1 cellular context compared by ENCODE assay signal in the genomic region with DNA sequence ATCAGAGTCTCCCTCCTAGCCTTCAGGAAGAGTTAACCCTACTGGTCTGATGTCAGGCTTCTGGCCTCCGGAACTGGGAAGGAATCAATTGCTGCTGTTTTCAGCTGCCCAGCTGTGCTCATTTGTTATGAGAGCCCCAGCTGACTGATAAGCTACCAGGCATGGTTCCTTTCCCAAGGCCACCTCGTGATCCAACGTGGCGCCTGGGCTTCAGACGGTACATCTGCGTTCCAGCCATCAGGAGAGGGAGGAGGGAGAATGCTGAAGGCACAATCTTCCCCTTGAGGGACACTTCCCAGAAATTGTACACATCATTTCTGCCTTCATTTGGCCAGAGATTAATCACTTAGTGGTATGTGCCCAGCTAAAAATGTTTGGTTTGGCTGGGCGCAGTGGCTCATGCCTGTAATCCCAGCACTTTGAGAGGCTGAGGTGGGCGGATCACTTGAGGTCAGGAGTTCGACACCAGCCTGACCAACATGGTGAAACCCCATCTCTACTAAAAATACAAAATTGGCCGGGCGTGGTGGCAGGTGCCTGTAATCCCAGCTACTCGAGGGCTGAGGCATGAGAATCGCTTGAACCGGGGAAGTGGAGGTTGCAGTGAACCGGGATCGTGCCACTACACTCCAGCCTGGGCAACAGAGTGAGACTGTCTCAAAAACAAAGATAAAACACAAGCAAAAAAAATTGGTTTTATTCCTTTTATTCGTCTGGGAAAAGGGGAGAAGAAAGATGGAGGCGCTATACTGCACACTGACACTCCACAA.
A peak's percentile ranks its signal among the peaks of the same experiment; 100 is the strongest.
TF ChIP-seq lines count a peak whose summit lies in the region.

No MANE protein-coding gene starts in this region.

TF ChIP-seq in HepG2, 621 proteins besides CTCF, POLR2A, EP300 and RAD21 (continued from another document and continues in another):
- TF ChIP-seq, protein P1, sequence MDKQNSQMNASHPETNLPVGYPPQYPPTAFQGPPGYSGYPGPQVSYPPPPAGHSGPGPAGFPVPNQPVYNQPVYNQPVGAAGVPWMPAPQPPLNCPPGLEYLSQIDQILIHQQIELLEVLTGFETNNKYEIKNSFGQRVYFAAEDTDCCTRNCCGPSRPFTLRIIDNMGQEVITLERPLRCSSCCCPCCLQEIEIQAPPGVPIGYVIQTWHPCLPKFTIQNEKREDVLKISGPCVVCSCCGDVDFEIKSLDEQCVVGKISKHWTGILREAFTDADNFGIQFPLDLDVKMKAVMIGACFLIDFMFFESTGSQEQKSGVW (CRISPR knock-in tag; IDR thresholded peaks at IDR 0.05; ENCODE audit: borderline replicate concordance) = no peak
- TF ChIP-seq ZFP82 (CRISPR knock-in tag; IDR thresholded peaks at IDR 0.05; ENCODE audit: borderline replicate concordance) (no peak), POLR2AphosphoS2 (IDR thresholded peaks at IDR 0.05; ENCODE audit: low read depth, low read length) (no peak), WIZ (CRISPR knock-in tag; IDR thresholded peaks at IDR 0.05) (peak; percentile 83; the same call in 1 of the 2 replicates), SMAD3 (CRISPR knock-in tag; IDR thresholded peaks at IDR 0.05) (no peak), ZEB1 (IDR thresholded peaks at IDR 0.05; ENCODE audit: insufficient replicate concordance, low read depth) (no peak), TOE1 (CRISPR knock-in tag; IDR thresholded peaks at IDR 0.05) (no peak), ZNF225 (CRISPR knock-in tag; IDR thresholded peaks at IDR 0.05) (no peak), ISL2 (CRISPR knock-in tag; IDR thresholded peaks at IDR 0.05) (peak; percentile 37; the same call in 1 of the 2 replicates), MAF1 (CRISPR knock-in tag; IDR thresholded peaks at IDR 0.05; ENCODE audit: borderline replicate concordance) (no peak), PCBP1 (IDR thresholded peaks at IDR 0.05; ENCODE audit: borderline replicate concordance, low read depth, low read length) (no peak), TCF7L2 (IDR thresholded peaks at IDR 0.05; ENCODE audit: low read depth, low read length) (no peak), DPF2 (CRISPR knock-in tag; IDR thresholded peaks at IDR 0.05; ENCODE audit: borderline replicate concordance, low read depth) (no peak), KLF13 (CRISPR knock-in tag; IDR thresholded peaks at IDR 0.05) (no peak), SRY (CRISPR knock-in tag; IDR thresholded peaks at IDR 0.05) (no peak), MIER3 (CRISPR knock-in tag; IDR thresholded peaks at IDR 0.05; ENCODE audit: borderline replicate concordance) (no peak; the same call in 1 of the 2 replicates), ZFYVE20 (CRISPR knock-in tag; IDR thresholded peaks at IDR 0.05; ENCODE audit: borderline replicate concordance, low read depth) (no peak), SYNCRIP (IDR thresholded peaks at IDR 0.05; ENCODE audit: insufficient read depth, low read depth, low read length) (no peak), ETV5 (CRISPR knock-in tag; IDR thresholded peaks at IDR 0.05; ENCODE audit: borderline replicate concordance) (peak; percentile 94), ZNF121 (CRISPR knock-in tag; IDR thresholded peaks at IDR 0.05) (no peak), NRL (CRISPR knock-in tag; IDR thresholded peaks at IDR 0.05; ENCODE audit: borderline replicate concordance) (no peak), SKI (IDR thresholded peaks at IDR 0.05; ENCODE audit: partially characterized antibody) (no peak), ZNF761 (CRISPR knock-in tag; conservative IDR thresholded peaks at IDR 0.05) (no peak), CAMTA2 (CRISPR knock-in tag; IDR thresholded peaks at IDR 0.05; ENCODE audit: borderline replicate concordance) (no peak), FOXA1 (IDR thresholded peaks at IDR 0.05) (no peak), FOXA1 (CRISPR knock-in tag; IDR thresholded peaks at IDR 0.05) (peak; percentile 49; the same call in 1 of the 2 replicates), ZNF274 (CRISPR knock-in tag; IDR thresholded peaks at IDR 0.05) (peak; percentile 71; the same call in 1 of the 2 replicates), YY1 (IDR thresholded peaks at IDR 0.05; ENCODE audit: insufficient read depth, insufficient replicate concordance, low read depth, low read length) (peak; percentile 77), ZNF343 (CRISPR knock-in tag; IDR thresholded peaks at IDR 0.05) (no peak), ZFP36 (IDR thresholded peaks at IDR 0.05; ENCODE audit: borderline replicate concordance, low read depth, low read length, partially characterized antibody) (no peak), ELF1 (CRISPR knock-in tag; IDR thresholded peaks at IDR 0.05) (peak; percentile 68), ZNF180 (CRISPR knock-in tag; IDR thresholded peaks at IDR 0.05; ENCODE audit: borderline replicate concordance, low read depth) (no peak), ZFP1 (CRISPR knock-in tag; IDR thresholded peaks at IDR 0.05) (no peak), GZF1 (CRISPR knock-in tag; IDR thresholded peaks at IDR 0.05) (no peak)
- TF ChIP-seq, protein P2, sequence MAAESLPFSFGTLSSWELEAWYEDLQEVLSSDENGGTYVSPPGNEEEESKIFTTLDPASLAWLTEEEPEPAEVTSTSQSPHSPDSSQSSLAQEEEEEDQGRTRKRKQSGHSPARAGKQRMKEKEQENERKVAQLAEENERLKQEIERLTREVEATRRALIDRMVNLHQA (CRISPR knock-in tag; IDR thresholded peaks at IDR 0.05) = no peak
- TF ChIP-seq, protein P3, sequence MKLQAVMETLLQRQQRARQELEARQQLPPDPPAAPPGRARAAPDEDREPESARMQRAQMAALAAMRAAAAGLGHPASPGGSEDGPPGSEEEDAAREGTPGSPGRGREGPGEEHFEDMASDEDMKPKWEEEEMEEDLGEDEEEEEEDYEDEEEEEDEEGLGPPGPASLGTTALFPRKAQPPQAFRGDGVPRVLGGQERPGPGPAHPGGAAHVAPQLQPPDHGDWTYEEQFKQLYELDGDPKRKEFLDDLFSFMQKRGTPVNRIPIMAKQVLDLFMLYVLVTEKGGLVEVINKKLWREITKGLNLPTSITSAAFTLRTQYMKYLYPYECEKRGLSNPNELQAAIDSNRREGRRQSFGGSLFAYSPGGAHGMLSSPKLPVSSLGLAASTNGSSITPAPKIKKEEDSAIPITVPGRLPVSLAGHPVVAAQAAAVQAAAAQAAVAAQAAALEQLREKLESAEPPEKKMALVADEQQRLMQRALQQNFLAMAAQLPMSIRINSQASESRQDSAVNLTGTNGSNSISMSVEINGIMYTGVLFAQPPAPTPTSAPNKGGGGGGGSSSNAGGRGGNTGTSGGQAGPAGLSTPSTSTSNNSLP (IDR thresholded peaks at IDR 0.05; ENCODE audit: low read depth, low read length) = peak; percentile 94
- TF ChIP-seq, protein P4, sequence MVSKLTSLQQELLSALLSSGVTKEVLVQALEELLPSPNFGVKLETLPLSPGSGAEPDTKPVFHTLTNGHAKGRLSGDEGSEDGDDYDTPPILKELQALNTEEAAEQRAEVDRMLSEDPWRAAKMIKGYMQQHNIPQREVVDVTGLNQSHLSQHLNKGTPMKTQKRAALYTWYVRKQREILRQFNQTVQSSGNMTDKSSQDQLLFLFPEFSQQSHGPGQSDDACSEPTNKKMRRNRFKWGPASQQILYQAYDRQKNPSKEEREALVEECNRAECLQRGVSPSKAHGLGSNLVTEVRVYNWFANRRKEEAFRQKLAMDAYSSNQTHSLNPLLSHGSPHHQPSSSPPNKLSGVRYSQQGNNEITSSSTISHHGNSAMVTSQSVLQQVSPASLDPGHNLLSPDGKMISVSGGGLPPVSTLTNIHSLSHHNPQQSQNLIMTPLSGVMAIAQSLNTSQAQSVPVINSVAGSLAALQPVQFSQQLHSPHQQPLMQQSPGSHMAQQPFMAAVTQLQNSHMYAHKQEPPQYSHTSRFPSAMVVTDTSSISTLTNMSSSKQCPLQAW (CRISPR knock-in tag; IDR thresholded peaks at IDR 0.05) = peak; percentile 67; the same call in 1 of the 2 replicates
- TF ChIP-seq, protein P5, sequence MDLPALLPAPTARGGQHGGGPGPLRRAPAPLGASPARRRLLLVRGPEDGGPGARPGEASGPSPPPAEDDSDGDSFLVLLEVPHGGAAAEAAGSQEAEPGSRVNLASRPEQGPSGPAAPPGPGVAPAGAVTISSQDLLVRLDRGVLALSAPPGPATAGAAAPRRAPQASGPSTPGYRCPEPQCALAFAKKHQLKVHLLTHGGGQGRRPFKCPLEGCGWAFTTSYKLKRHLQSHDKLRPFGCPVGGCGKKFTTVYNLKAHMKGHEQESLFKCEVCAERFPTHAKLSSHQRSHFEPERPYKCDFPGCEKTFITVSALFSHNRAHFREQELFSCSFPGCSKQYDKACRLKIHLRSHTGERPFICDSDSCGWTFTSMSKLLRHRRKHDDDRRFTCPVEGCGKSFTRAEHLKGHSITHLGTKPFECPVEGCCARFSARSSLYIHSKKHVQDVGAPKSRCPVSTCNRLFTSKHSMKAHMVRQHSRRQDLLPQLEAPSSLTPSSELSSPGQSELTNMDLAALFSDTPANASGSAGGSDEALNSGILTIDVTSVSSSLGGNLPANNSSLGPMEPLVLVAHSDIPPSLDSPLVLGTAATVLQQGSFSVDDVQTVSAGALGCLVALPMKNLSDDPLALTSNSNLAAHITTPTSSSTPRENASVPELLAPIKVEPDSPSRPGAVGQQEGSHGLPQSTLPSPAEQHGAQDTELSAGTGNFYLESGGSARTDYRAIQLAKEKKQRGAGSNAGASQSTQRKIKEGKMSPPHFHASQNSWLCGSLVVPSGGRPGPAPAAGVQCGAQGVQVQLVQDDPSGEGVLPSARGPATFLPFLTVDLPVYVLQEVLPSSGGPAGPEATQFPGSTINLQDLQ (CRISPR knock-in tag; IDR thresholded peaks at IDR 0.05) = no peak
- TF ChIP-seq, protein P6, sequence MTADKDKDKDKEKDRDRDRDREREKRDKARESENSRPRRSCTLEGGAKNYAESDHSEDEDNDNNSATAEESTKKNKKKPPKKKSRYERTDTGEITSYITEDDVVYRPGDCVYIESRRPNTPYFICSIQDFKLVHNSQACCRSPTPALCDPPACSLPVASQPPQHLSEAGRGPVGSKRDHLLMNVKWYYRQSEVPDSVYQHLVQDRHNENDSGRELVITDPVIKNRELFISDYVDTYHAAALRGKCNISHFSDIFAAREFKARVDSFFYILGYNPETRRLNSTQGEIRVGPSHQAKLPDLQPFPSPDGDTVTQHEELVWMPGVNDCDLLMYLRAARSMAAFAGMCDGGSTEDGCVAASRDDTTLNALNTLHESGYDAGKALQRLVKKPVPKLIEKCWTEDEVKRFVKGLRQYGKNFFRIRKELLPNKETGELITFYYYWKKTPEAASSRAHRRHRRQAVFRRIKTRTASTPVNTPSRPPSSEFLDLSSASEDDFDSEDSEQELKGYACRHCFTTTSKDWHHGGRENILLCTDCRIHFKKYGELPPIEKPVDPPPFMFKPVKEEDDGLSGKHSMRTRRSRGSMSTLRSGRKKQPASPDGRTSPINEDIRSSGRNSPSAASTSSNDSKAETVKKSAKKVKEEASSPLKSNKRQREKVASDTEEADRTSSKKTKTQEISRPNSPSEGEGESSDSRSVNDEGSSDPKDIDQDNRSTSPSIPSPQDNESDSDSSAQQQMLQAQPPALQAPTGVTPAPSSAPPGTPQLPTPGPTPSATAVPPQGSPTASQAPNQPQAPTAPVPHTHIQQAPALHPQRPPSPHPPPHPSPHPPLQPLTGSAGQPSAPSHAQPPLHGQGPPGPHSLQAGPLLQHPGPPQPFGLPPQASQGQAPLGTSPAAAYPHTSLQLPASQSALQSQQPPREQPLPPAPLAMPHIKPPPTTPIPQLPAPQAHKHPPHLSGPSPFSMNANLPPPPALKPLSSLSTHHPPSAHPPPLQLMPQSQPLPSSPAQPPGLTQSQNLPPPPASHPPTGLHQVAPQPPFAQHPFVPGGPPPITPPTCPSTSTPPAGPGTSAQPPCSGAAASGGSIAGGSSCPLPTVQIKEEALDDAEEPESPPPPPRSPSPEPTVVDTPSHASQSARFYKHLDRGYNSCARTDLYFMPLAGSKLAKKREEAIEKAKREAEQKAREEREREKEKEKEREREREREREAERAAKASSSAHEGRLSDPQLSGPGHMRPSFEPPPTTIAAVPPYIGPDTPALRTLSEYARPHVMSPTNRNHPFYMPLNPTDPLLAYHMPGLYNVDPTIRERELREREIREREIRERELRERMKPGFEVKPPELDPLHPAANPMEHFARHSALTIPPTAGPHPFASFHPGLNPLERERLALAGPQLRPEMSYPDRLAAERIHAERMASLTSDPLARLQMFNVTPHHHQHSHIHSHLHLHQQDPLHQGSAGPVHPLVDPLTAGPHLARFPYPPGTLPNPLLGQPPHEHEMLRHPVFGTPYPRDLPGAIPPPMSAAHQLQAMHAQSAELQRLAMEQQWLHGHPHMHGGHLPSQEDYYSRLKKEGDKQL (CRISPR knock-in tag; IDR thresholded peaks at IDR 0.05; ENCODE audit: low read depth) = no peak
- TF ChIP-seq, protein P7, sequence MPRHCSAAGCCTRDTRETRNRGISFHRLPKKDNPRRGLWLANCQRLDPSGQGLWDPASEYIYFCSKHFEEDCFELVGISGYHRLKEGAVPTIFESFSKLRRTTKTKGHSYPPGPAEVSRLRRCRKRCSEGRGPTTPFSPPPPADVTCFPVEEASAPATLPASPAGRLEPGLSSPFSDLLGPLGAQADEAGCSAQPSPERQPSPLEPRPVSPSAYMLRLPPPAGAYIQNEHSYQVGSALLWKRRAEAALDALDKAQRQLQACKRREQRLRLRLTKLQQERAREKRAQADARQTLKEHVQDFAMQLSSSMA (CRISPR knock-in tag; IDR thresholded peaks at IDR 0.05) = no peak
- TF ChIP-seq, protein P8, sequence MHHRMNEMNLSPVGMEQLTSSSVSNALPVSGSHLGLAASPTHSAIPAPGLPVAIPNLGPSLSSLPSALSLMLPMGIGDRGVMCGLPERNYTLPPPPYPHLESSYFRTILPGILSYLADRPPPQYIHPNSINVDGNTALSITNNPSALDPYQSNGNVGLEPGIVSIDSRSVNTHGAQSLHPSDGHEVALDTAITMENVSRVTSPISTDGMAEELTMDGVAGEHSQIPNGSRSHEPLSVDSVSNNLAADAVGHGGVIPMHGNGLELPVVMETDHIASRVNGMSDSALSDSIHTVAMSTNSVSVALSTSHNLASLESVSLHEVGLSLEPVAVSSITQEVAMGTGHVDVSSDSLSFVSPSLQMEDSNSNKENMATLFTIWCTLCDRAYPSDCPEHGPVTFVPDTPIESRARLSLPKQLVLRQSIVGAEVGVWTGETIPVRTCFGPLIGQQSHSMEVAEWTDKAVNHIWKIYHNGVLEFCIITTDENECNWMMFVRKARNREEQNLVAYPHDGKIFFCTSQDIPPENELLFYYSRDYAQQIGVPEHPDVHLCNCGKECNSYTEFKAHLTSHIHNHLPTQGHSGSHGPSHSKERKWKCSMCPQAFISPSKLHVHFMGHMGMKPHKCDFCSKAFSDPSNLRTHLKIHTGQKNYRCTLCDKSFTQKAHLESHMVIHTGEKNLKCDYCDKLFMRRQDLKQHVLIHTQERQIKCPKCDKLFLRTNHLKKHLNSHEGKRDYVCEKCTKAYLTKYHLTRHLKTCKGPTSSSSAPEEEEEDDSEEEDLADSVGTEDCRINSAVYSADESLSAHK (CRISPR knock-in tag; IDR thresholded peaks at IDR 0.05; ENCODE audit: borderline replicate concordance) = no peak
